In genomic region chr19:52786078-52786463, GRCh38 we compare ENCODE assay signal across 8 cellular contexts. TPM values are rescaled to one million over a fixed set of nuclear protein-coding genes. Genes with fewer than 3 reads are reported as not detected.
DNase-seq lines count a peak whose midpoint lies in the region; ATAC-seq, FAIRE-seq and TF ChIP-seq lines count a peak whose summit lies in the region.

No MANE protein-coding gene starts in this region.

- no peaks in the 10 kb centered on the region for H3K9me3 ChIP-seq in BLaER1
- peaks cover 17% of the 10 kb centered on the region for H3K9me3 ChIP-seq in mammary epithelial cell (replicated peaks; ENCODE audit: insufficient read depth, low read length)
- no peaks in the 10 kb centered on the region for H3K9me3 ChIP-seq in HepG2 (ENCODE audit: low read length)
- H3K9me3 ChIP-seq in tibial artery, result no peaks in the 10 kb centered on the region

- H3K79me2 ChIP-seq in mammary epithelial cell (ENCODE audit: insufficient read depth, low read length) (peaks cover 21% of the 10 kb centered on the region), HepG2 (ENCODE audit: insufficient read depth, low read length) (peaks cover 2% of the 10 kb centered on the region)

- TF ChIP-seq EP300 in HepG2 (IDR thresholded peaks at IDR 0.05; ENCODE audit: low read depth in 2 of 2, low read length in 2 of 2) (no peak), HepG2 (CRISPR knock-in tag; IDR thresholded peaks at IDR 0.05; ENCODE audit: borderline replicate concordance) (no peak)

- FAIRE-seq in HepG2 (lab: Jason Lieb, UNC), result no peak

- H3K4me3 ChIP-seq in BLaER1 (peak overlapping the region; percentile 85), mammary epithelial cell (replicated peaks in 1 of 3; ENCODE audit: insufficient read depth in 1 of 3, low read depth in 2 of 3, low read length in 3 of 3) (peak overlapping the region; percentile 77 to 99 (median 82)), HepG2 (replicated peaks in 1 of 3; ENCODE audit: insufficient read depth in 1 of 3, low read depth in 2 of 3, low read length in 3 of 3) (peak overlapping the region; percentile 65 to 80 (median 73)), tibial artery (peak overlapping the region; percentile 63 to 66)

- intact Hi-C loops in mammary epithelial cell (cut with micrococcal nuclease) (no loop called here), HepG2 (cut with micrococcal nuclease; ENCODE audit: unreplicated experiment) (no loop called here), tibial artery (cut with DNase I; ENCODE audit: low total_unique reads) (no loop called here)

- WGBS in mammary epithelial cell (ENCODE audit: low coverage, missing lambda C conversion rate), result 0% methylated on average over 2 of the region's 23 CpGs
- WGBS in HepG2 (ENCODE audit: low lambda C conversion rate), result 0% methylated on average over 22 of the region's 23 CpGs

- TF ChIP-seq CTCF in mammary epithelial cell (conservative IDR thresholded peaks at IDR 0.05 in 1 of 2, IDR thresholded peaks at IDR 0.05 in 1 of 2; ENCODE audit: extremely low read depth in 1 of 2, insufficient read depth in 1 of 2, low read depth in 1 of 2, low read length in 2 of 2), result no peak
- TF ChIP-seq CTCF in HepG2 (CRISPR knock-in tag; IDR thresholded peaks at IDR 0.05), result no peak
- no peak for TF ChIP-seq CTCF in tibial artery (IDR thresholded peaks at IDR 0.05)

- H3K4me1 ChIP-seq in BLaER1, result peaks cover 25% of the 10 kb centered on the region
- H3K4me1 ChIP-seq in mammary epithelial cell (ENCODE audit: insufficient read depth, low read length), result no peaks in the 10 kb centered on the region
- peaks cover 24% of the 10 kb centered on the region for H3K4me1 ChIP-seq in HepG2 (ENCODE audit: insufficient read depth, low read length)
- H3K4me1 ChIP-seq in tibial artery, result peaks cover 0 to 13% (median 7%) of the 10 kb centered on the region in 4 donors

- ATAC-seq in GM21447 (IDR thresholded peaks at IDR 0.05; ENCODE audit: unreplicated experiment) (peak; percentile 35), HepG2 (peak; percentile 77), GM18861 (IDR thresholded peaks at IDR 0.05; ENCODE audit: unreplicated experiment) (no peak)

- H3K36me3 ChIP-seq in BLaER1 (peaks cover 17% of the 10 kb centered on the region), mammary epithelial cell (ENCODE audit: insufficient read depth, low read length) (peaks cover 1% of the 10 kb centered on the region), HepG2 (replicated peaks in 1 of 2; ENCODE audit: control insufficient read depth in 1 of 2, insufficient read depth in 2 of 2, low read length in 2 of 2) (no peaks in the 10 kb centered on the region), tibial artery (peaks cover 4 to 13% (median 7%) of the 10 kb centered on the region in 3 donors)

- peak overlapping the region; percentile 98 for H2AFZ ChIP-seq in mammary epithelial cell (ENCODE audit: low read depth, low read length)
- H2AFZ ChIP-seq in HepG2 (ENCODE audit: low read length), result no peak overlapping the region

- peak; percentile 14 for DNase-seq in M059J (ENCODE audit: low read depth)
- peak; percentile 30 for DNase-seq in mammary epithelial cell
- DNase-seq in HepG2 (ENCODE audit: low spot score), result no peak
- DNase-seq in tibial artery, result no peak
- DNase-seq in NOMO-1 (lab: John Stamatoyannopoulos, UW; ENCODE audit: unreplicated experiment in 2 of 2), result no peak

- TF ChIP-seq RAD21 in HepG2 (CRISPR knock-in tag; IDR thresholded peaks at IDR 0.05), result no peak

- H3K9ac ChIP-seq in BLaER1 (peak overlapping the region; percentile 88), mammary epithelial cell (ENCODE audit: insufficient read depth, low read length) (peak overlapping the region; percentile 61), HepG2 (ENCODE audit: insufficient read depth, low read depth, low read length) (peak overlapping the region; percentile 77)

- H4K20me1 ChIP-seq in BLaER1 (no peaks in the 10 kb centered on the region), mammary epithelial cell (ENCODE audit: insufficient read depth, low read length) (no peaks in the 10 kb centered on the region), HepG2 (ENCODE audit: insufficient read depth, low read length) (no peaks in the 10 kb centered on the region)

- BruUV-seq in mammary epithelial cell (replicated peaks; lab: Mats Ljungman, UMichigan), result TSS peak; percentile 69
- TSS peak; percentile 81 for BruUV-seq in HepG2 (replicated peaks; lab: Mats Ljungman, UMichigan)

- H3K4me2 ChIP-seq in BLaER1 (peak overlapping the region; percentile 98), mammary epithelial cell (ENCODE audit: insufficient read depth, low read depth, low read length) (peak overlapping the region; percentile 92), HepG2 (ENCODE audit: low read depth, low read length) (peak overlapping the region; percentile 72)

- H3K27me3 ChIP-seq in BLaER1, result no peaks in the 10 kb centered on the region
- no peaks in the 10 kb centered on the region for H3K27me3 ChIP-seq in mammary epithelial cell (ENCODE audit: insufficient read depth, low read length)
- H3K27me3 ChIP-seq in HepG2 (ENCODE audit: control insufficient read depth in 1 of 2, insufficient read depth in 2 of 2, low read length in 2 of 2), result no peaks in the 10 kb centered on the region
- H3K27me3 ChIP-seq in tibial artery, result no peaks in the 10 kb centered on the region

- dilution Hi-C loops in mammary epithelial cell (cut with HindIII; ENCODE audit: low sequenced_read_pairs), result no loop called here

- CTCF ChIA-PET in mammary epithelial cell (lab: Charles Lee; ENCODE audit: low non-redundant PET) (interaction anchor here (0.6 kb wide), 1 partner anchor 547 kb away, joined by 3 read pairs; the partner anchor contains the start of gene ZNF845), HepG2 (lab: Yijun Ruan, JAX; ENCODE audit: low intra/inter-chr PET ratio, low total read pairs) (no interaction called here)

- in situ Hi-C loops in mammary epithelial cell (cut with MboI; ENCODE audit: low sequenced_read_pairs in 2 of 2) (no loop called here), HepG2 (cut with HindIII; ENCODE audit: extremely low pct_ligation_motif_present, low pct_unique_long_range_greater_than_20kb) (no loop called here)

- peak overlapping the region; percentile 74 for H3K27ac ChIP-seq in BLaER1
- H3K27ac ChIP-seq in mammary epithelial cell (ENCODE audit: insufficient read depth, low read depth, low read length), result peak overlapping the region; percentile 68
- H3K27ac ChIP-seq in HepG2 (ENCODE audit: extremely low read length, insufficient read depth, low read length), result peak overlapping the region; percentile 47
- peak overlapping the region; percentile 71 to 78 for H3K27ac ChIP-seq in tibial artery

- TF ChIP-seq POLR2A in HepG2 (IDR thresholded peaks at IDR 0.05; ENCODE audit: insufficient read depth in 1 of 2, low read depth in 2 of 2, low read length in 2 of 2), result no peak

- POLR2A ChIA-PET in HepG2 (lab: Yijun Ruan, JAX), result no interaction called here

RNA-seq across cellular contexts. Expression of gene ZNF600, which starts 0.5 kb away (rescaled TPM):
- 7.4 and 7.6 TPM in 2 replicates for total RNA-seq in M059J (2014; rRNA removed; shearing (Covaris generic))
- total RNA-seq in mammary epithelial cell, result 1 to 10 TPM; 7.2 to 9.6 TPM
- 8.1 TPM for polyA plus RNA-seq in mammary epithelial cell
- 3.8 TPM for polyA minus RNA-seq in mammary epithelial cell
- total RNA-seq in HepG2 (2016; rRNA removed; fragmentation: Illumina TruSeq; extraction: Trizol), result 14.5 and 16.4 TPM in 2 replicates
- 2.6 and 3.6 TPM in 2 replicates for total RNA-seq in HepG2 (2016; cell fraction: cytosol; rRNA removed; fragmentation: Illumina TruSeq; extraction: Trizol; ENCODE audit: low read depth)
- total RNA-seq in HepG2 (2016; cell fraction: insoluble cytoplasmic fraction; rRNA removed; fragmentation: Illumina TruSeq; extraction: Trizol), result 17.0 and 18.8 TPM in 2 replicates
- total RNA-seq in HepG2 (2016; cell fraction: membrane; rRNA removed; fragmentation: Illumina TruSeq; extraction: Trizol), result 5.2 and 6.4 TPM in 2 replicates
- 22.8 and 32.1 TPM in 2 replicates for total RNA-seq in HepG2 (2016; cell fraction: nucleus; rRNA removed; fragmentation: Illumina TruSeq; extraction: Trizol)
- 15.0 and 16.7 TPM in 2 replicates for polyA plus RNA-seq in HepG2 (2011; rRNA removed)
- polyA plus RNA-seq in HepG2 (2011; cell fraction: cytosol; rRNA removed), result 6.2 and 6.7 TPM in 2 replicates
- polyA plus RNA-seq in HepG2 (2011; cell fraction: nucleus; rRNA removed), result 56.8 and 62.3 TPM in 2 replicates
- polyA plus RNA-seq in HepG2 (2012), result 8.8 and 8.9 TPM in 2 replicates
- 1.7 and 2.6 TPM in 2 replicates for polyA plus RNA-seq in HepG2 (2016; cell fraction: cytosol; fragmentation: Illumina TruSeq; extraction: Trizol; ENCODE audit: low read depth)
- 11.3 and 12.7 TPM in 2 replicates for polyA plus RNA-seq in HepG2 (2016; cell fraction: insoluble cytoplasmic fraction; fragmentation: Illumina TruSeq; extraction: Trizol; ENCODE audit: low read depth)
- 3.1 and 4.1 TPM in 2 replicates for polyA plus RNA-seq in HepG2 (2016; cell fraction: membrane; fragmentation: Illumina TruSeq; extraction: Trizol; ENCODE audit: low read depth)
- polyA plus RNA-seq in HepG2 (2016; cell fraction: nucleus; fragmentation: Illumina TruSeq; extraction: Trizol; ENCODE audit: insufficient read depth, low read depth), result 49.1 and 51.2 TPM in 2 replicates
- 9.3 and 12.8 TPM in 2 replicates for polyA minus RNA-seq in HepG2 (2011; rRNA and poly(A)+ RNA removed; ENCODE audit: low replicate concordance)
- polyA minus RNA-seq in HepG2 (2011; cell fraction: cytosol; rRNA and poly(A)+ RNA removed), result 5.8 and 6.9 TPM in 2 replicates
- polyA minus RNA-seq in HepG2 (2011; cell fraction: nucleus; rRNA and poly(A)+ RNA removed), result 29.9 and 56.4 TPM in 2 replicates

RNA-seq across cellular contexts. Expression of gene ZNF28, which starts 35.4 kb away (rescaled TPM):
- total RNA-seq in M059J (2014; rRNA removed; shearing (Covaris generic)), result 26.6 and 30.6 TPM in 2 replicates
- total RNA-seq in mammary epithelial cell (10 to 100 TPM; 16.9 to 25.3 TPM), HepG2 (2016; rRNA removed; fragmentation: Illumina TruSeq; extraction: Trizol) (16.0 and 20.0 TPM in 2 replicates)
- polyA plus RNA-seq in mammary epithelial cell (11.2 TPM), HepG2 (2011; rRNA removed) (5.0 and 5.9 TPM in 2 replicates)
- 22.3 TPM for polyA minus RNA-seq in mammary epithelial cell
- total RNA-seq in HepG2 (2016; cell fraction: cytosol; rRNA removed; fragmentation: Illumina TruSeq; extraction: Trizol; ENCODE audit: low read depth), result 2.8 and 6.6 TPM in 2 replicates
- 14.5 and 21.3 TPM in 2 replicates for total RNA-seq in HepG2 (2016; cell fraction: insoluble cytoplasmic fraction; rRNA removed; fragmentation: Illumina TruSeq; extraction: Trizol)
- total RNA-seq in HepG2 (2016; cell fraction: membrane; rRNA removed; fragmentation: Illumina TruSeq; extraction: Trizol), result 4.3 and 6.9 TPM in 2 replicates
- 5.6 and 7.5 TPM in 2 replicates for total RNA-seq in HepG2 (2016; cell fraction: nucleus; rRNA removed; fragmentation: Illumina TruSeq; extraction: Trizol)
- 2.6 and 4.9 TPM in 2 replicates for polyA plus RNA-seq in HepG2 (2011; cell fraction: cytosol; rRNA removed)
- polyA plus RNA-seq in HepG2 (2011; cell fraction: nucleus; rRNA removed), result 1.5 and 2.5 TPM in 2 replicates
- 4.0 and 5.4 TPM in 2 replicates for polyA plus RNA-seq in HepG2 (2012)
- polyA plus RNA-seq in HepG2 (2016; cell fraction: cytosol; fragmentation: Illumina TruSeq; extraction: Trizol; ENCODE audit: low read depth), result 6.4 and 6.5 TPM in 2 replicates
- 9.5 and 12.4 TPM in 2 replicates for polyA plus RNA-seq in HepG2 (2016; cell fraction: insoluble cytoplasmic fraction; fragmentation: Illumina TruSeq; extraction: Trizol; ENCODE audit: low read depth)
- 2.9 and 4.3 TPM in 2 replicates for polyA plus RNA-seq in HepG2 (2016; cell fraction: membrane; fragmentation: Illumina TruSeq; extraction: Trizol; ENCODE audit: low read depth)
- 4.1 and 6.4 TPM in 2 replicates for polyA plus RNA-seq in HepG2 (2016; cell fraction: nucleus; fragmentation: Illumina TruSeq; extraction: Trizol; ENCODE audit: insufficient read depth, low read depth)
- 3.9 and 9.0 TPM in 2 replicates for polyA minus RNA-seq in HepG2 (2011; rRNA and poly(A)+ RNA removed; ENCODE audit: low replicate concordance)
- 7.0 and 9.2 TPM in 2 replicates for polyA minus RNA-seq in HepG2 (2011; cell fraction: cytosol; rRNA and poly(A)+ RNA removed)
- 3.7 and 9.4 TPM in 2 replicates for polyA minus RNA-seq in HepG2 (2011; cell fraction: nucleus; rRNA and poly(A)+ RNA removed)

RNA-seq across cellular contexts. Expression of gene ZNF611, which starts 51.2 kb away (rescaled TPM):
- 17.2 and 21.1 TPM in 2 replicates for total RNA-seq in M059J (2014; rRNA removed; shearing (Covaris generic))
- total RNA-seq in mammary epithelial cell (10 to 100 TPM; 15.0 to 17.6 TPM), HepG2 (2016; rRNA removed; fragmentation: Illumina TruSeq; extraction: Trizol) (4.1 and 9.9 TPM in 2 replicates)
- polyA plus RNA-seq in mammary epithelial cell (3.5 TPM), HepG2 (2011; rRNA removed) (2.4 and 2.7 TPM in 2 replicates)
- 31.3 TPM for polyA minus RNA-seq in mammary epithelial cell
- total RNA-seq in HepG2 (2016; cell fraction: cytosol; rRNA removed; fragmentation: Illumina TruSeq; extraction: Trizol; ENCODE audit: low read depth), result 1.0 and 1.1 TPM in 2 replicates
- total RNA-seq in HepG2 (2016; cell fraction: insoluble cytoplasmic fraction; rRNA removed; fragmentation: Illumina TruSeq; extraction: Trizol), result 3.9 and 8.0 TPM in 2 replicates
- 2.4 and 2.8 TPM in 2 replicates for total RNA-seq in HepG2 (2016; cell fraction: membrane; rRNA removed; fragmentation: Illumina TruSeq; extraction: Trizol)
- 4.7 and 9.1 TPM in 2 replicates for total RNA-seq in HepG2 (2016; cell fraction: nucleus; rRNA removed; fragmentation: Illumina TruSeq; extraction: Trizol)
- 0.85 and 1.1 TPM in 2 replicates for polyA plus RNA-seq in HepG2 (2011; cell fraction: cytosol; rRNA removed)
- 3.3 and 3.7 TPM in 2 replicates for polyA plus RNA-seq in HepG2 (2011; cell fraction: nucleus; rRNA removed)
- polyA plus RNA-seq in HepG2 (2012), result 1.9 and 2.3 TPM in 2 replicates
- polyA plus RNA-seq in HepG2 (2016; cell fraction: cytosol; fragmentation: Illumina TruSeq; extraction: Trizol; ENCODE audit: low read depth), result 0.26 and 0.36 TPM in 2 replicates
- polyA plus RNA-seq in HepG2 (2016; cell fraction: insoluble cytoplasmic fraction; fragmentation: Illumina TruSeq; extraction: Trizol; ENCODE audit: low read depth), result 2.4 and 2.5 TPM in 2 replicates
- polyA plus RNA-seq in HepG2 (2016; cell fraction: membrane; fragmentation: Illumina TruSeq; extraction: Trizol; ENCODE audit: low read depth), result 0.32 and 0.36 TPM in 2 replicates
- 4.7 and 7.1 TPM in 2 replicates for polyA plus RNA-seq in HepG2 (2016; cell fraction: nucleus; fragmentation: Illumina TruSeq; extraction: Trizol; ENCODE audit: insufficient read depth, low read depth)
- polyA minus RNA-seq in HepG2 (2011; rRNA and poly(A)+ RNA removed; ENCODE audit: low replicate concordance), result 3.2 and 3.8 TPM in 2 replicates
- 6.6 and 6.9 TPM in 2 replicates for polyA minus RNA-seq in HepG2 (2011; cell fraction: cytosol; rRNA and poly(A)+ RNA removed)
- 10.9 and 13.2 TPM in 2 replicates for polyA minus RNA-seq in HepG2 (2011; cell fraction: nucleus; rRNA and poly(A)+ RNA removed)

Comparison
In these comparisons a context has a peak if more than half of its experiments do, and no peak if none do; other contexts are left out.
1. DNase-seq: peak in M059J (single experiment) and mammary epithelial cell (single experiment); none in HepG2 (single experiment), tibial artery (0 of 2) and NOMO-1 (0 of 2).
2. Peak in every context shown above with its lines, with median percentiles within 50 percentile points of each other: H3K27ac ChIP-seq, H3K4me2 ChIP-seq, H3K4me3 ChIP-seq and H3K9ac ChIP-seq.